31 cellular contexts compared by ENCODE assay signal in the genomic region with DNA sequence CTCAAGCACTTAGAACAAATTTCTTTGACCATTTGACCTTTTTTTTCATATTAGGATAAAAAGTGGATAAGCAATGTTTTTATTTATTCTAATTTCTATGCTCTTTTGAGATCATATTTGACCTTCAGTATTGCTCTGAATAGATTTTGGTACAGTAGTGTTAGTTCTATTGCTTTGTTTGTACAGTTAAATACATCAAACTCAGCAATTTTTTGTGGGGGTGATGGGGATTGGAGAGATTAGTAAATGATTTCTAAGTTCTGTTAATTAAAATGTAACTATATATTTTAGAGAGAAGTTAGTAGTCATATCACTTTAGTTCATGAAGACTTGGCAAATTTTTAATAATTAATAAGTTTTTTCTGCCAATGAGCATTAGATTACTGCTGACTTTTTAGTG. TPM values are rescaled to one million over a fixed set of nuclear protein-coding genes. Genes with fewer than 3 reads are reported as not detected.
"Had no signal": no experiment of that assay in that cellular context is flagged by ENCODE, and none has a peak within 500 bp of the region (broad histone marks: within the 10 kb centered on the region; RNA-seq: fewer than 3 reads in every experiment).

No MANE protein-coding gene starts in this region.

- H3K27ac ChIP-seq: adrenal gland, ascending aorta, breast epithelium, cardiac muscle cell, colonic mucosa had no signal

- H3K27me3 Mint-ChIP-seq: activated CD4-positive, alpha-beta memory T cell treated with anti-CD3 and anti-CD28 coated beads for 36 hours; activated CD4-positive, alpha-beta T cell treated with anti-CD3 and anti-CD28 coated beads for 36 hours; activated CD8-positive, alpha-beta memory T cell treated with anti-CD3 and anti-CD28 coated beads, Interleukin-2, amount 10 ng/mL, durations not matched to agents 7 days and 5 days; activated naive CD4-positive, alpha-beta T cell treated with anti-CD3 and anti-CD28 coated beads, Interleukin-2, amount 50 U/mL, for 24 hours; activated naive CD8-positive, alpha-beta T cell treated with anti-CD3 and anti-CD28 coated beads for 36 hours; activated naive CD8-positive, alpha-beta T cell treated with anti-CD3 and anti-CD28 coated beads, Interleukin-2, amount 50 U/mL, for 24 hours; brain had no signal

- H3K36me3 ChIP-seq: adrenal gland, ascending aorta, breast epithelium, cardiac muscle cell, colonic mucosa had no signal

- DNase-seq: activated CD4-positive, alpha-beta memory T cell treated with anti-CD3 and anti-CD28 coated beads for 36 hours; activated CD4-positive, alpha-beta T cell treated with anti-CD3 and anti-CD28 coated beads for 36 hours; activated CD4-positive, alpha-beta T cell treated with anti-CD3 and anti-CD28 coated beads, Interleukin-2, amount 10 ng/mL, durations not matched to agents 24 days and 14 days; activated CD4-positive, CD25-positive, alpha-beta regulatory T cell; activated CD4-positive, CD25-positive, alpha-beta regulatory T cell treated with anti-CD3 and anti-CD28 coated beads, Interleukin-2, amount 50 U/mL, for 72 hours; activated CD8-positive, alpha-beta memory T cell treated with anti-CD3 and anti-CD28 coated beads, Interleukin-2, amount 10 ng/mL, durations not matched to agents 7 days and 5 days; activated CD8-positive, alpha-beta memory T cell treated with anti-CD3 and anti-CD28 coated beads, Interleukin-2, amount 50 U/mL, for 4 hours; activated CD8-positive, alpha-beta T cell treated with anti-CD3 and anti-CD28 coated beads, Interleukin-2, amount 10 ng/mL, durations not matched to agents 7 days and 5 days; activated effector memory CD4-positive, alpha-beta T cell treated with anti-CD3 and anti-CD28 coated beads, Interleukin-2, amount 50 U/mL, for 16 hours; activated naive CD4-positive, alpha-beta T cell treated with anti-CD3 and anti-CD28 coated beads for 36 hours; activated naive CD8-positive, alpha-beta T cell treated with anti-CD3 and anti-CD28 coated beads for 36 hours; activated naive CD8-positive, alpha-beta T cell treated with anti-CD3 and anti-CD28 coated beads, Interleukin-2, amount 50 U/mL, for 24 hours; activated T-cell treated with anti-CD3 and anti-CD28 coated beads, Interleukin-2, amount 50 U/mL, for 1 hour; activated T-cell treated with anti-CD3 and anti-CD28 coated beads, Interleukin-2, amount 50 U/mL, for 48 hours; central memory CD4-positive, alpha-beta T cell; colonic mucosa; effector CD8-positive, alpha-beta T cell; foreskin fibroblast; T-helper 1 cell; T-helper 2 cell had no signal

- H3K9me3 ChIP-seq: adrenal gland, colonic mucosa had no signal

- H3K36me3 Mint-ChIP-seq: activated naive CD8-positive, alpha-beta T cell treated with anti-CD3 and anti-CD28 coated beads for 36 hours; brain had no signal

- H3K4me1 ChIP-seq: breast epithelium, colonic mucosa had no signal

- H3K4me1 Mint-ChIP-seq: activated CD4-positive, alpha-beta T cell treated with anti-CD3 and anti-CD28 coated beads, Interleukin-2, amount 10 ng/mL, durations not matched to agents 24 days and 14 days; activated naive CD4-positive, alpha-beta T cell treated with anti-CD3 and anti-CD28 coated beads, Interleukin-2, amount 50 U/mL, for 24 hours; activated naive CD8-positive, alpha-beta T cell treated with anti-CD3 and anti-CD28 coated beads for 36 hours; activated naive CD8-positive, alpha-beta T cell treated with anti-CD3 and anti-CD28 coated beads, Interleukin-2, amount 50 U/mL, for 24 hours had no signal

- H3K4me3 ChIP-seq: adrenal gland, ascending aorta, breast epithelium, cardiac muscle cell, colonic mucosa had no signal

- H3K27me3 ChIP-seq: adrenal gland, ascending aorta, breast epithelium, cardiac muscle cell, colonic mucosa had no signal

- H3K27ac Mint-ChIP-seq: activated CD4-positive, alpha-beta memory T cell treated with anti-CD3 and anti-CD28 coated beads for 36 hours; activated CD4-positive, alpha-beta T cell treated with anti-CD3 and anti-CD28 coated beads for 36 hours; activated CD4-positive, alpha-beta T cell treated with anti-CD3 and anti-CD28 coated beads, Interleukin-2, amount 10 ng/mL, durations not matched to agents 24 days and 14 days; activated CD8-positive, alpha-beta memory T cell treated with anti-CD3 and anti-CD28 coated beads, Interleukin-2, amount 10 ng/mL, durations not matched to agents 7 days and 5 days; activated CD8-positive, alpha-beta T cell treated with anti-CD3 and anti-CD28 coated beads, Interleukin-2, amount 10 ng/mL, durations not matched to agents 7 days and 5 days; activated naive CD4-positive, alpha-beta T cell treated with anti-CD3 and anti-CD28 coated beads for 36 hours; activated naive CD4-positive, alpha-beta T cell treated with anti-CD3 and anti-CD28 coated beads, Interleukin-2, amount 50 U/mL, for 24 hours; activated naive CD8-positive, alpha-beta T cell treated with anti-CD3 and anti-CD28 coated beads for 36 hours; activated naive CD8-positive, alpha-beta T cell treated with anti-CD3 and anti-CD28 coated beads, Interleukin-2, amount 50 U/mL, for 24 hours; activated T-helper 1 cell treated with anti-CD3 and anti-CD28 coated beads, Interleukin-12 subunit alpha, Interleukin-12 subunit beta, Interleukin-2, Interleukin-4 antibody, amounts not matched to agents 30 ng/mL and 10 ng/mL and 1 ng/mL, durations not matched to agents 14 hours and 24 hours and 36 hours; activated T-helper 2 cell treated with anti-CD3 and anti-CD28 coated beads, Interferon-gamma antibody, Interleukin-2, Interleukin-4, amounts not matched to agents 10 μg/mL and 5 μg/mL and 100 μg/mL, durations not matched to agents 14 hours and 24 hours and 36 hours; endodermal cell had no signal

- ATAC-seq: activated CD4-positive, alpha-beta T cell treated with anti-CD3 and anti-CD28 coated beads for 36 hours; activated CD8-positive, alpha-beta memory T cell treated with anti-CD3 and anti-CD28 coated beads, Interleukin-2, amount 10 ng/mL, durations not matched to agents 7 days and 5 days; activated CD8-positive, alpha-beta T cell treated with anti-CD3 and anti-CD28 coated beads, Interleukin-2, amount 10 ng/mL, durations not matched to agents 7 days and 5 days; activated naive CD8-positive, alpha-beta T cell treated with anti-CD3 and anti-CD28 coated beads, Interleukin-2, amount 50 U/mL, for 24 hours; esophagus mucosa had no signal

- H3K4me3 Mint-ChIP-seq: activated CD4-positive, alpha-beta memory T cell treated with anti-CD3 and anti-CD28 coated beads for 36 hours; activated CD4-positive, alpha-beta T cell treated with anti-CD3 and anti-CD28 coated beads for 36 hours; activated CD4-positive, alpha-beta T cell treated with anti-CD3 and anti-CD28 coated beads, Interleukin-2, amount 10 ng/mL, durations not matched to agents 24 days and 14 days; activated CD8-positive, alpha-beta memory T cell treated with anti-CD3 and anti-CD28 coated beads, Interleukin-2, amount 10 ng/mL, durations not matched to agents 7 days and 5 days; activated CD8-positive, alpha-beta T cell treated with anti-CD3 and anti-CD28 coated beads, Interleukin-2, amount 10 ng/mL, durations not matched to agents 7 days and 5 days; activated naive CD4-positive, alpha-beta T cell treated with anti-CD3 and anti-CD28 coated beads for 36 hours; activated naive CD4-positive, alpha-beta T cell treated with anti-CD3 and anti-CD28 coated beads, Interleukin-2, amount 50 U/mL, for 24 hours; activated naive CD8-positive, alpha-beta T cell treated with anti-CD3 and anti-CD28 coated beads for 36 hours; activated naive CD8-positive, alpha-beta T cell treated with anti-CD3 and anti-CD28 coated beads, Interleukin-2, amount 50 U/mL, for 24 hours; activated T-helper 1 cell treated with anti-CD3 and anti-CD28 coated beads, Interleukin-12 subunit alpha, Interleukin-12 subunit beta, Interleukin-2, Interleukin-4 antibody, amounts not matched to agents 30 ng/mL and 10 ng/mL and 1 ng/mL, durations not matched to agents 14 hours and 24 hours and 36 hours; endodermal cell had no signal

RNA-seq across cellular contexts. Expression of a gene that starts 2.4 kb away (rescaled TPM):
- total RNA-seq: epithelial cell of proximal tubule had no signal
- polyA plus RNA-seq: cardiac muscle cell had no signal
